Comparison of ENCODE assay signal across 1 cellular context in genomic region chr22:36305813-36306212, GRCh38.
TF ChIP-seq lines count a peak whose summit lies in the region.

No MANE protein-coding gene starts in this region.

TF ChIP-seq in IMR-90, 13 proteins besides CTCF, POLR2A, EP300 and RAD21:
- TF ChIP-seq RFX5 (IDR thresholded peaks at IDR 0.05; ENCODE audit: low read depth, low read length) (no peak), NFE2L2 (IDR thresholded peaks at IDR 0.05; ENCODE audit: low read depth, low read length) (no peak), BHLHE40 (IDR thresholded peaks at IDR 0.05; ENCODE audit: low read depth, low read length) (no peak), CEBPB (IDR thresholded peaks at IDR 0.05; ENCODE audit: low read depth, low read length) (no peak), FOS (IDR thresholded peaks at IDR 0.05; ENCODE audit: low read depth, low read length) (no peak), SMC3 (IDR thresholded peaks at IDR 0.05; ENCODE audit: low read depth, low read length) (no peak), USF2 (IDR thresholded peaks at IDR 0.05; ENCODE audit: low read depth, low read length) (no peak), RCOR1 (IDR thresholded peaks at IDR 0.05; ENCODE audit: insufficient replicate concordance, low read length) (no peak), CHD1 (IDR thresholded peaks at IDR 0.05; ENCODE audit: low read depth, low read length) (no peak), ELK1 (IDR thresholded peaks at IDR 0.05; ENCODE audit: borderline replicate concordance, low read depth, low read length) (no peak), MAZ (IDR thresholded peaks at IDR 0.05; ENCODE audit: borderline replicate concordance, low read depth, low read length) (no peak), MXI1 (IDR thresholded peaks at IDR 0.05; ENCODE audit: borderline replicate concordance, low read depth, low read length) (no peak), MAFK (IDR thresholded peaks at IDR 0.05; ENCODE audit: low read depth, low read length) (no peak)
